In genomic region chr2:224925066-224925821, GRCh38 we compare ENCODE assay signal across 11 cellular contexts.
DNase-seq lines count a peak whose midpoint lies in the region; ATAC-seq, FAIRE-seq and TF ChIP-seq lines count a peak whose summit lies in the region.
"Had no signal": no experiment of that assay in that cellular context is flagged by ENCODE, and none has a peak within 500 bp of the region (broad histone marks: within the 10 kb centered on the region; RNA-seq: fewer than 3 reads in every experiment).

No MANE protein-coding gene starts in this region.

- no peaks in the 10 kb centered on the region for H3K27me3 Mint-ChIP-seq in activated CD8-positive, alpha-beta T cell treated with anti-CD3 and anti-CD28 coated beads, Interleukin-2, amount 10 ng/mL, durations not matched to agents 7 days and 5 days (ENCODE audit: low read depth)

- H3K4me1 Mint-ChIP-seq in activated CD8-positive, alpha-beta T cell treated with anti-CD3 and anti-CD28 coated beads, Interleukin-2, amount 10 ng/mL, durations not matched to agents 7 days and 5 days (ENCODE audit: low read depth): peaks cover 88% of the 10 kb centered on the region
- peaks cover 70% of the 10 kb centered on the region for H3K4me1 Mint-ChIP-seq in stimulated activated effector memory CD8-positive, alpha-beta T cell treated with anti-CD3 and anti-CD28 coated beads, Interleukin-12 subunit alpha, Interleukin-12 subunit beta, amount 100 ng/mL, for 72 hours

- FAIRE-seq in H54 (lab: Jason Lieb, UNC) (no peak), small intestine (lab: Jason Lieb, UNC) (no peak)
- FAIRE-seq: frontal cortex had no signal

- POLR2A ChIA-PET in activated CD8-positive, alpha-beta T cell treated with anti-CD3 and anti-CD28 coated beads, Interleukin-2, amount 10 ng/mL, durations not matched to agents 7 days and 5 days (lab: Charles Lee): interaction anchor here (0.7 to 7.1 kb wide), 6 partner anchors 19 to 298 kb away, joined by 3 to 221 read pairs (median 6); partner anchors contain the start of gene DOCK10

- CTCF ChIA-PET in activated CD8-positive, alpha-beta T cell treated with anti-CD3 and anti-CD28 coated beads, Interleukin-2, amount 10 ng/mL, durations not matched to agents 7 days and 5 days (lab: Charles Lee): interaction anchor here (9.0 kb wide), 2 partner anchors 19 to 77 kb away, joined by 89 to 137 read pairs; no protein-coding TSS in a partner anchor

- H3K4me3 ChIP-seq in small intestine (ENCODE audit: low read depth in 1 of 2, low read length in 2 of 2): no peak overlapping the region
- H3K4me3 ChIP-seq: skin epidermis had no signal

- peaks cover 0 to 3% of the 10 kb centered on the region in 2 donors for H3K4me1 ChIP-seq in small intestine (ENCODE audit: control insufficient read depth in 2 of 2, insufficient read depth in 1 of 2, low read depth in 1 of 2, low read length in 1 of 2)

- H3K27me3 ChIP-seq in small intestine (ENCODE audit: control insufficient read depth in 2 of 2, insufficient read depth in 2 of 2, low read length in 2 of 2): no peaks in the 10 kb centered on the region

- H3K4me3 Mint-ChIP-seq in activated CD8-positive, alpha-beta T cell treated with anti-CD3 and anti-CD28 coated beads, Interleukin-2, amount 10 ng/mL, durations not matched to agents 7 days and 5 days: peak overlapping the region; percentile 56
- peak overlapping the region; percentile 61 for H3K4me3 Mint-ChIP-seq in stimulated activated effector memory CD8-positive, alpha-beta T cell treated with anti-CD3 and anti-CD28 coated beads, Interleukin-12 subunit alpha, Interleukin-12 subunit beta, amount 100 ng/mL, for 72 hours

- peaks cover 83% of the 10 kb centered on the region for H3K36me3 Mint-ChIP-seq in activated CD8-positive, alpha-beta T cell treated with anti-CD3 and anti-CD28 coated beads, Interleukin-2, amount 10 ng/mL, durations not matched to agents 7 days and 5 days (ENCODE audit: low read depth)
- peaks cover 73% of the 10 kb centered on the region for H3K36me3 Mint-ChIP-seq in stimulated activated effector memory CD8-positive, alpha-beta T cell treated with anti-CD3 and anti-CD28 coated beads, Interleukin-12 subunit alpha, Interleukin-12 subunit beta, amount 100 ng/mL, for 72 hours

- no peak for TF ChIP-seq POLR2A in H54 (IDR thresholded peaks at IDR 0.05; ENCODE audit: low read depth, low read length)

- peak overlapping the region in 1 of 2 donors; percentile 20 for H3K27ac ChIP-seq in small intestine (ENCODE audit: low read depth in 1 of 2, low read length in 1 of 2)
- H3K27ac ChIP-seq: KMS-11 had no signal

- peak; percentile 30 for ATAC-seq in GM19395 (IDR thresholded peaks at IDR 0.05; ENCODE audit: unreplicated experiment)
- peak; percentile 26 for ATAC-seq in HG02885 (IDR thresholded peaks at IDR 0.05; ENCODE audit: poor library complexity, unreplicated experiment)
- ATAC-seq in activated CD8-positive, alpha-beta T cell treated with anti-CD3 and anti-CD28 coated beads, Interleukin-2, amount 10 ng/mL, durations not matched to agents 7 days and 5 days: no peak
- peak; percentile 59 for ATAC-seq in stimulated activated effector memory CD8-positive, alpha-beta T cell treated with anti-CD3 and anti-CD28 coated beads, Interleukin-12 subunit alpha, Interleukin-12 subunit beta, amount 100 ng/mL, for 72 hours

- no peak for DNase-seq in activated CD8-positive, alpha-beta T cell treated with anti-CD3 and anti-CD28 coated beads, Interleukin-2, amount 10 ng/mL, durations not matched to agents 7 days and 5 days
- no peak for DNase-seq in stimulated activated effector memory CD8-positive, alpha-beta T cell treated with anti-CD3 and anti-CD28 coated beads, Interleukin-12 subunit alpha, Interleukin-12 subunit beta, amount 100 ng/mL, for 72 hours (ENCODE audit: low spot score in 2 of 2)
- DNase-seq in NOMO-1 treated with dmso at 0.1 percent for 144 hours (lab: John Stamatoyannopoulos, UW; ENCODE audit: unreplicated experiment): no peak
- DNase-seq in H54 (ENCODE audit: insufficient read length, low spot score): no peak
- DNase-seq in small intestine: no peak
- DNase-seq: NCI-H526 treated with DMSO at 0.1 percent for 48 hours had no signal

- no peaks in the 10 kb centered on the region for H3K9me3 Mint-ChIP-seq in activated CD8-positive, alpha-beta T cell treated with anti-CD3 and anti-CD28 coated beads, Interleukin-2, amount 10 ng/mL, durations not matched to agents 7 days and 5 days (ENCODE audit: insufficient read depth)
- H3K9me3 Mint-ChIP-seq in stimulated activated effector memory CD8-positive, alpha-beta T cell treated with anti-CD3 and anti-CD28 coated beads, Interleukin-12 subunit alpha, Interleukin-12 subunit beta, amount 100 ng/mL, for 72 hours: no peaks in the 10 kb centered on the region

- H3K9me3 ChIP-seq in small intestine (ENCODE audit: control insufficient read depth, low read depth): no peaks in the 10 kb centered on the region

- peak overlapping the region; percentile 100 for H3K27ac Mint-ChIP-seq in activated CD8-positive, alpha-beta T cell treated with anti-CD3 and anti-CD28 coated beads, Interleukin-2, amount 10 ng/mL, durations not matched to agents 7 days and 5 days
- H3K27ac Mint-ChIP-seq in stimulated activated effector memory CD8-positive, alpha-beta T cell treated with anti-CD3 and anti-CD28 coated beads, Interleukin-12 subunit alpha, Interleukin-12 subunit beta, amount 100 ng/mL, for 72 hours: peak overlapping the region; percentile 97

- H3K36me3 ChIP-seq in small intestine (ENCODE audit: control insufficient read depth in 2 of 2, insufficient read depth in 2 of 2, low read length in 2 of 2): no peaks in the 10 kb centered on the region

- WGBS in small intestine, 3 donors: 60 to 78% (median 72%) methylated on average over 3 of the region's 3 CpGs
